Comparison of ENCODE assay signal across 8 cellular contexts in the genomic region with DNA sequence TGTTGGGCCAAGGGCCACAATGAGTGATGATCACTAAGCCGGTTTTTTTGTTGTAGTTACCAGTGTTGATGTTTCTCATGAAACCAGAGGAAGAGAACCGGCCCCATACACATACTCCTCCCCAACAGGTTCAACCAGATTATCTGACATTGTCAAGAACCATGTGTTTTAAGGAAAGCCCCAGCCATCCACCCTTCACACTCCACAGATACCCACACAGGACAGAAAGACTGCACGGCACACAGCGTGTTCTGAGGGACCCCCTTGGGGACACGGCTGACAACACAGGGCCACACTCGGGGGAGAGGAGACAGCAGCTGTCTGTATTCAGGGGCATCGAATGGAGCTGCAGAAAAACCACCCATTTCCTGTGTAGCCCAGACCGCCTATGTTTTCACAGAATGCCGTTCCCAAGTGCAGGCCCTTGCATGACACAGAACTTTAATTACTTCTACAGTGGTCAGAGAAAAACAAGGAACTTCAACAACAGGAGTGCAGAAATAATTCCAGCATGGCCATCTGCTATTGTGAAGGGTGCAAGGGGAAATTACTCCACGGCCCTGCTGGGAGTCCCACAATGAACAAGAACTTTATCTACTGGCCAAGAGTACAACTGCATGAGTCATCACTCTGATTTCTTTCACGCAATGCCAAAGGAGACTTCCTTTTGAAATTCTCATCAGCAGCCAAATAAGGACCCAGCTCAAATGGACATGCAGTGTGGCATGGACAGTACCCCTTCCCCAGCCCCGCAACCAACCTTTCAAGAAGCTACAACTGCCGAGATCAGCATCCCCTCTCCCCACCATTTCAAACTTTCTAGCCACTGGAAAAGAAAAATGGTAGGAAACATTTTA. TPM values are rescaled to one million over a fixed set of nuclear protein-coding genes. Genes with fewer than 3 reads are reported as not detected.
DNase-seq lines count a peak whose midpoint lies in the region; ATAC-seq and TF ChIP-seq lines count a peak whose summit lies in the region.

No MANE protein-coding gene starts in this region.

- intact Hi-C loops in breast epithelium (cut with DNase I; ENCODE audit: low total_unique reads) = no loop called here

- H3K27me3 ChIP-seq in HUES48 (ENCODE audit: control insufficient read depth, insufficient read depth, low read length) (peaks cover 5% of the 10 kb centered on the region; the same call in 1 of the 2 replicates), breast epithelium (no peaks in the 10 kb centered on the region)

- H3K9ac ChIP-seq in HUES48 (ENCODE audit: low read depth, low read length) = peak overlapping the region; percentile 97

- H3K4me3 ChIP-seq in HUES48 (ENCODE audit: low read depth, low read length) = peak overlapping the region; percentile 85
- peak overlapping the region; percentile 61 to 98 (median 72) for H3K4me3 ChIP-seq in breast epithelium
- H3K4me3 ChIP-seq in iPS-11a (ENCODE audit: low read depth, low read length) = peak overlapping the region; percentile 71
- peak overlapping the region; percentile 90 for H3K4me3 ChIP-seq in retinal pigment epithelial cell (ENCODE audit: low read length)

- TF ChIP-seq CTCF in breast epithelium (IDR thresholded peaks at IDR 0.05) (peak; percentile 11 to 43 (median 25)), retinal pigment epithelial cell (conservative IDR thresholded peaks at IDR 0.05; ENCODE audit: low read depth, low read length) (no peak)

- H3K9me3 ChIP-seq in HUES48 (ENCODE audit: control insufficient read depth, insufficient read depth, low read length) (no peaks in the 10 kb centered on the region), breast epithelium (no peaks in the 10 kb centered on the region)

- TF ChIP-seq POLR2A in breast epithelium (IDR thresholded peaks at IDR 0.05) = no peak

- DNase-seq in DMS 273 (lab: John Stamatoyannopoulos, UW; ENCODE audit: unreplicated experiment) (peak; percentile 44), DMS 273 treated with DMSO at 0.1 percent for 48 hours (lab: John Stamatoyannopoulos, UW) (no peak), SW480 (ENCODE audit: low spot score) (peak; percentile 81), breast epithelium (ENCODE audit: low spot score in 2 of 2) (peak in 1 of 2 donors; percentile 86), retinal pigment epithelial cell (ENCODE audit: low read depth) (peak; percentile 76)

- ATAC-seq in GM18517 (IDR thresholded peaks at IDR 0.05; ENCODE audit: unreplicated experiment) = no peak

- H3K36me3 ChIP-seq in HUES48 (ENCODE audit: control insufficient read depth, insufficient read depth, low read length) = peaks cover 45% of the 10 kb centered on the region
- no peaks in the 10 kb centered on the region for H3K36me3 ChIP-seq in breast epithelium

- H3K27ac ChIP-seq in HUES48 (ENCODE audit: low read depth, low read length) = peak overlapping the region; percentile 99
- peak overlapping the region; percentile 100 for H3K27ac ChIP-seq in breast epithelium

- H3K4me1 ChIP-seq in HUES48 (ENCODE audit: control insufficient read depth, insufficient read depth, low read length) = peaks cover 29% of the 10 kb centered on the region
- peaks cover 10 to 17% of the 10 kb centered on the region in 2 donors for H3K4me1 ChIP-seq in breast epithelium

RNA-seq across cellular contexts. Expression of gene KLF6, which starts 2.3 kb away (rescaled TPM):
- total RNA-seq in breast epithelium = 100 to 1,000 TPM; 132 to 347 (median 186) TPM
